ENCODE assay signal across 8 cellular contexts in genomic region chr13:108213946-108214345, GRCh38. TPM values are rescaled to one million over a fixed set of nuclear protein-coding genes. Genes with fewer than 3 reads are reported as not detected.
DNase-seq lines count a peak whose midpoint lies in the region; ATAC-seq and TF ChIP-seq lines count a peak whose summit lies in the region.

No MANE protein-coding gene starts in this region.

- no peak for DNase-seq in activated CD4-positive, alpha-beta T cell treated with anti-CD3 and anti-CD28 coated beads for 36 hours
- DNase-seq in activated CD4-positive, alpha-beta T cell treated with anti-CD3 and anti-CD28 coated beads, Interleukin-2, amount 50 U/mL, for 4 hours = no peak
- DNase-seq in RWPE1 (ENCODE audit: low spot score) (peak; percentile 30), fibroblast of pulmonary artery (ENCODE audit: low read depth) (no peak), smooth muscle cell (lab: John Stamatoyannopoulos, UW; ENCODE audit: unreplicated experiment) (no peak), GM13976 (ENCODE audit: low spot score) (no peak)

- POLR2A ChIA-PET in activated CD4-positive, alpha-beta T cell treated with anti-CD3 and anti-CD28 coated beads for 36 hours (lab: Charles Lee) = no interaction called here
- POLR2A ChIA-PET in RWPE1 (lab: Yijun Ruan, JAX; ENCODE audit: low non-redundant PET) = no interaction called here

- peaks cover 14% of the 10 kb centered on the region for H3K36me3 ChIP-seq in smooth muscle cell (ENCODE audit: low read depth)

- H3K4me1 ChIP-seq in smooth muscle cell (ENCODE audit: low read depth) = peaks cover 23% of the 10 kb centered on the region

- no peaks in the 10 kb centered on the region for H3K9me3 ChIP-seq in smooth muscle cell (replicated peaks; ENCODE audit: low read depth)

- H3F3A ChIP-seq in smooth muscle cell (ENCODE audit: low read depth) = peaks cover 7% of the 10 kb centered on the region

- peaks cover 37% of the 10 kb centered on the region for H3K36me3 Mint-ChIP-seq in activated CD4-positive, alpha-beta T cell treated with anti-CD3 and anti-CD28 coated beads for 36 hours (ENCODE audit: low read depth)

- WGBS in smooth muscle cell (ENCODE audit: low lambda C conversion rate) = 70% methylated on average over 5 of the region's 5 CpGs

- TF ChIP-seq CTCF in RWPE1 (conservative IDR thresholded peaks at IDR 0.05; ENCODE audit: low read depth) (no peak), fibroblast of pulmonary artery (IDR thresholded peaks at IDR 0.05; ENCODE audit: low read length, missing control alignments) (no peak), smooth muscle cell (IDR thresholded peaks at IDR 0.05; ENCODE audit: borderline replicate concordance, insufficient read depth, poor library complexity, severe bottlenecking) (no peak), GM13976 (IDR thresholded peaks at IDR 0.05; ENCODE audit: borderline replicate concordance, control extremely low read depth, extremely low read depth, insufficient read depth, missing control alignments) (no peak)

- peak overlapping the region; percentile 62 for H3K4me3 ChIP-seq in fibroblast of pulmonary artery (replicated peaks; ENCODE audit: low read depth, low read length)
- H3K4me3 ChIP-seq in smooth muscle cell = peak overlapping the region; percentile 56

- peak overlapping the region; percentile 94 for H3K4me2 ChIP-seq in smooth muscle cell

- intact Hi-C loops in activated CD4-positive, alpha-beta T cell treated with anti-CD3 and anti-CD28 coated beads for 36 hours (cut with DNase I, micrococcal nuclease) = no loop called here

- H3K9me3 Mint-ChIP-seq in activated CD4-positive, alpha-beta T cell treated with anti-CD3 and anti-CD28 coated beads for 36 hours (ENCODE audit: low read depth) = peaks cover 19% of the 10 kb centered on the region

- peak overlapping the region; percentile 47 for H3K27ac Mint-ChIP-seq in activated CD4-positive, alpha-beta T cell treated with anti-CD3 and anti-CD28 coated beads for 36 hours

- H3K79me2 ChIP-seq in smooth muscle cell (ENCODE audit: low read depth) = peaks cover 33% of the 10 kb centered on the region

- peak overlapping the region; percentile 88 for H3K4me3 Mint-ChIP-seq in activated CD4-positive, alpha-beta T cell treated with anti-CD3 and anti-CD28 coated beads for 36 hours

- no peaks in the 10 kb centered on the region for H3K27me3 ChIP-seq in smooth muscle cell (ENCODE audit: low read depth)

- H4K20me1 ChIP-seq in smooth muscle cell (ENCODE audit: low read depth) = no peaks in the 10 kb centered on the region

- H3K4me1 Mint-ChIP-seq in activated CD4-positive, alpha-beta T cell treated with anti-CD3 and anti-CD28 coated beads for 36 hours = peaks cover 26% of the 10 kb centered on the region

- no peaks in the 10 kb centered on the region for H3K27me3 Mint-ChIP-seq in activated CD4-positive, alpha-beta T cell treated with anti-CD3 and anti-CD28 coated beads for 36 hours

- peak overlapping the region; percentile 82 for H2AFZ ChIP-seq in smooth muscle cell (ENCODE audit: low read depth)

- H3K27ac ChIP-seq in RWPE1 (no peak overlapping the region), smooth muscle cell (ENCODE audit: low read depth) (peak overlapping the region; percentile 15)

- ATAC-seq in activated CD4-positive, alpha-beta T cell treated with anti-CD3 and anti-CD28 coated beads for 36 hours = no peak
- no peak for ATAC-seq in HG03108 (IDR thresholded peaks at IDR 0.05; ENCODE audit: unreplicated experiment)
- no peak for ATAC-seq in GM19324 (IDR thresholded peaks at IDR 0.05; ENCODE audit: low FRiP score, unreplicated experiment)

- H3K9ac ChIP-seq in smooth muscle cell (ENCODE audit: low read depth) = no peak overlapping the region

- in situ Hi-C loops in GM13976 (cut with MboI; ENCODE audit: low sequenced_read_pairs, unreplicated experiment) = no loop called here

- CTCF ChIA-PET in activated CD4-positive, alpha-beta T cell treated with anti-CD3 and anti-CD28 coated beads for 36 hours (lab: Charles Lee) = interaction anchor here (0.7 to 1.2 kb wide), 2 partner anchors 11 to 18 kb away, joined by 3 to 4 read pairs; no protein-coding TSS in a partner anchor
- CTCF ChIA-PET in RWPE1 (lab: Yijun Ruan, JAX) = no interaction called here

RNA-seq across cellular contexts. Expression of gene LIG4, which starts 1.4 kb away (rescaled TPM):
- 1 to 10 TPM; 5.8 to 6.0 TPM for total RNA-seq in activated CD4-positive, alpha-beta T cell treated with anti-CD3 and anti-CD28 coated beads for 36 hours
- total RNA-seq in smooth muscle cell = 11.5 and 16.9 TPM in 2 replicates
- 3.2 and 5.3 TPM in 2 replicates for polyA plus RNA-seq in smooth muscle cell

RNA-seq across cellular contexts. Expression of gene ABHD13, which starts 4.2 kb away (rescaled TPM):
- 1 to 10 TPM; 3.4 to 4.4 TPM for total RNA-seq in activated CD4-positive, alpha-beta T cell treated with anti-CD3 and anti-CD28 coated beads for 36 hours
- total RNA-seq in smooth muscle cell = 14.1 and 15.6 TPM in 2 replicates
- 6.6 and 7.9 TPM in 2 replicates for polyA plus RNA-seq in smooth muscle cell

RNA-seq across cellular contexts. Expression of gene TNFSF13B, which starts 55.6 kb away (rescaled TPM):
- 1 to 10 TPM; 2.3 to 2.4 TPM for total RNA-seq in activated CD4-positive, alpha-beta T cell treated with anti-CD3 and anti-CD28 coated beads for 36 hours
- total RNA-seq in smooth muscle cell = 1.1 and 1.8 TPM in 2 replicates
- polyA plus RNA-seq in smooth muscle cell = 0.58 and 2.0 TPM in 2 replicates
